In the genomic region with DNA sequence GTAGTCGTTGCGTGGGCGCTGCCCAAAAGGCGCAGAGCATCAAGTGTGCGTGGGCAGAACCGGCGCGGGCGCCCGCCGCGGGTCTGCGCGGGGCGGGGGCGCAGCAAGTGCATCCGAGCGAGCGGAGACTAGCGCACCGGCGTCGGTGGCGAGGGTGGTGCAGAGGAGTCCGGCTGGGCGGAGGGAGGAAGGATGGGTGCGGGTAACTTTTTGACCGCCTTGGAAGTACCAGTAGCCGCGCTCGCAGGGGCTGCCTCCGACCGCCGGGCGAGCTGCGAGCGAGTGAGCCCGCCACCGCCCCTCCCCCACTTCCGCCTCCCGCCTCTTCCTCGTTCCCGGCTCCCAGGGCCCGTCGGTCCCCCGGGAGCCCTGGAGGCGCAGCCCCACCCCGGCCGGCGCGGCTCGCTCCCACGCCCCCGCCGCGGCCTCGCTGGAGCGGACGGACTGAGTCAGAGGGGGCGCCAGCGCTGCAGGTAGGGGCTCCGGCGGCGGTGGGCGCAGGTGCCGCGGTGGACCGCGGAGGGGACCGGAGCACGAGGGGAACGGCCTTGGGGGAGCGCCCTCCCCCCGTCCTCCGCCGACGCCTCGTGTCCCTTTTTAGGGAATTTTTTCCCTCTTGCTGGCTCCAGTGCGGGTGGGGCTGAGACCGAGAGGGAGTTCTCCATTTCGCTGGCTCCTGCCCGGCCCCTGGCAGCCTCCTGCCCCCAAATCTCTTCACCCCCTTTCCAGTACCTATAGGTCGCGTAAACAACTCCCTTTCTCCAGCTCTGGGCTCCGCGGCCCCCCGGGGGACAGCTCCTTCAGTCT, we compare ENCODE assay signal across 8 cellular contexts. TPM values are rescaled to one million over a fixed set of nuclear protein-coding genes. Genes with fewer than 3 reads are reported as not detected.
DNase-seq lines count a peak whose midpoint lies in the region; ATAC-seq and TF ChIP-seq lines count a peak whose summit lies in the region.

No MANE protein-coding gene starts in this region.

- DNase-seq in EH (ENCODE audit: low read depth) (peak; percentile 70), NCI-H1930 (lab: John Stamatoyannopoulos, UW) (peak; percentile 73 to 80), lung (ENCODE audit: low spot score) (peak; percentile 57)
- DNase-seq in activated CD4-positive, alpha-beta T cell treated with anti-CD3 and anti-CD28 coated beads, Interleukin-2, amount 50 U/mL, for 1 hour, result peak; percentile 31
- DNase-seq in stimulated activated CD4-positive, alpha-beta T cell treated with anti-CD3 and anti-CD28 coated beads, TNF-alpha, amount 100 ng/mL, for 4 hours (ENCODE audit: low read depth in 3 of 3), result peak; percentile 29 to 58 (median 55)

- no peaks in the 10 kb centered on the region for H3K4me1 ChIP-seq in ectodermal cell (ENCODE audit: control insufficient read depth, insufficient read depth, low read length)
- peaks cover 0 to 4% of the 10 kb centered on the region in 2 donors for H3K4me1 ChIP-seq in lung (ENCODE audit: control insufficient read depth in 2 of 2, insufficient read depth in 2 of 2, low read length in 2 of 2)

- no peaks in the 10 kb centered on the region for H3K9me3 ChIP-seq in ectodermal cell (ENCODE audit: control insufficient read depth, low read length)
- H3K9me3 ChIP-seq in lung (ENCODE audit: control insufficient read depth in 2 of 2, insufficient read depth in 1 of 2, low read length in 1 of 2), result no peaks in the 10 kb centered on the region

- peaks cover 13% of the 10 kb centered on the region for H3K36me3 ChIP-seq in ectodermal cell (ENCODE audit: control insufficient read depth, insufficient read depth, low read length)
- peaks cover 3 to 8% of the 10 kb centered on the region in 2 donors for H3K36me3 ChIP-seq in lung (ENCODE audit: control insufficient read depth in 2 of 2, insufficient read depth in 2 of 2, low read length in 2 of 2)

- peak overlapping the region; percentile 64 for H3K4me3 ChIP-seq in ectodermal cell (ENCODE audit: insufficient read depth, low read depth, low read length)
- H3K4me3 ChIP-seq in lung, result peak overlapping the region; percentile 69

- 0% methylated on average over 84 to 87 of the region's 87 CpGs for WGBS in ectodermal cell, 2 experiments
- 1% methylated on average over 62 to 87 of the region's 87 CpGs for WGBS in lung, 2 donors

- no peak for TF ChIP-seq CTCF in lung (IDR thresholded peaks at IDR 0.05; ENCODE audit: control extremely low read depth, extremely low read depth)

- ATAC-seq in lung (ENCODE audit: insufficient read depth, low FRiP score) (peak; percentile 77), HG03520 (IDR thresholded peaks at IDR 0.05; ENCODE audit: unreplicated experiment) (no peak), GM21515 (IDR thresholded peaks at IDR 0.05; ENCODE audit: unreplicated experiment) (no peak)

- H3K27me3 ChIP-seq in ectodermal cell (ENCODE audit: control insufficient read depth, insufficient read depth, low read length, poor library complexity, severe bottlenecking) (peaks cover 45% of the 10 kb centered on the region), lung (ENCODE audit: control insufficient read depth, insufficient read depth) (no peaks in the 10 kb centered on the region)

- H3K27ac ChIP-seq in ectodermal cell (ENCODE audit: insufficient read depth, low read depth, low read length, poor library complexity, severe bottlenecking), result no peak overlapping the region
- peak overlapping the region; percentile 75 to 97 for H3K27ac ChIP-seq in lung (ENCODE audit: low read depth in 1 of 2, low read length in 1 of 2)

RNA-seq across cellular contexts. Expression of a gene that starts 1.6 kb away (rescaled TPM):
- 16.6 TPM for polyA plus RNA-seq in ectodermal cell (2013, experiment 1 of 4)
- polyA plus RNA-seq in ectodermal cell (2013, experiment 2 of 4), result 17.8 TPM
- polyA plus RNA-seq in ectodermal cell (2013, experiment 3 of 4), result 15.3 TPM
- 17.3 TPM for polyA plus RNA-seq in ectodermal cell (2013, experiment 4 of 4)
- total RNA-seq in lung, result 10 to 100 TPM; 11.7 to 61.1 TPM
- 10 to 100 TPM; 54.6 to 75.4 TPM for polyA plus RNA-seq in lung

RNA-seq across cellular contexts. Expression of a gene that starts 9.5 kb away (rescaled TPM):
- 82.9 TPM for polyA plus RNA-seq in ectodermal cell (2013, experiment 1 of 4)
- polyA plus RNA-seq in ectodermal cell (2013, experiment 2 of 4), result 81.0 TPM
- polyA plus RNA-seq in ectodermal cell (2013, experiment 3 of 4), result 73.5 TPM
- polyA plus RNA-seq in ectodermal cell (2013, experiment 4 of 4), result 77.5 TPM
- total RNA-seq in lung, result 100 to 1,000 TPM in 1 of 2 donors, 10 to 100 TPM in 1; 33.6 to 107 TPM
- 10 to 100 TPM; 71.6 to 73.0 TPM for polyA plus RNA-seq in lung

RNA-seq across cellular contexts. Expression of a gene that starts 28.3 kb away (rescaled TPM):
- polyA plus RNA-seq in ectodermal cell (2013, experiment 1 of 4), result not detected
- not detected for polyA plus RNA-seq in ectodermal cell (2013, experiment 2 of 4)
- not detected for polyA plus RNA-seq in ectodermal cell (2013, experiment 3 of 4)
- not detected for polyA plus RNA-seq in ectodermal cell (2013, experiment 4 of 4)
- total RNA-seq in lung, result not detected
- polyA plus RNA-seq in lung, result under 1 TPM; 0.03 to 0.28 TPM

RNA-seq across cellular contexts. Expression of a gene that starts 43.5 kb away (rescaled TPM):
- polyA plus RNA-seq in ectodermal cell (2013, experiment 1 of 4), result 27.1 TPM
- 26.4 TPM for polyA plus RNA-seq in ectodermal cell (2013, experiment 2 of 4)
- polyA plus RNA-seq in ectodermal cell (2013, experiment 3 of 4), result 15.9 TPM
- polyA plus RNA-seq in ectodermal cell (2013, experiment 4 of 4), result 19.4 TPM
- total RNA-seq in lung, result 10 to 100 TPM; 21.3 to 45.5 TPM
- polyA plus RNA-seq in lung, result 10 to 100 TPM; 24.9 to 57.5 TPM

RNA-seq across cellular contexts. Expression of a gene that starts 58.2 kb away (rescaled TPM):
- 32.1 TPM for polyA plus RNA-seq in ectodermal cell (2013, experiment 1 of 4)
- polyA plus RNA-seq in ectodermal cell (2013, experiment 2 of 4), result 31.7 TPM
- polyA plus RNA-seq in ectodermal cell (2013, experiment 3 of 4), result 21.0 TPM
- polyA plus RNA-seq in ectodermal cell (2013, experiment 4 of 4), result 22.8 TPM
- total RNA-seq in lung, result 100 to 1,000 TPM; 250 to 313 TPM
- 100 to 1,000 TPM; 239 to 258 TPM for polyA plus RNA-seq in lung
